In genomic region chr11:117923773-117924172, GRCh38 we compare ENCODE assay signal across 1 cellular context.
TF ChIP-seq lines count a peak whose summit lies in the region.

No MANE protein-coding gene starts in this region.

TF ChIP-seq in H1, 55 proteins besides CTCF, POLR2A, EP300 and RAD21:
- TF ChIP-seq HDAC2 (IDR thresholded peaks at IDR 0.05; ENCODE audit: borderline replicate concordance in 1 of 2, low read depth in 2 of 2, low read length in 2 of 2) (no peak), SIRT6 (IDR thresholded peaks at IDR 0.05; ENCODE audit: low read length) (no peak), BRCA1 (IDR thresholded peaks at IDR 0.05; ENCODE audit: low read depth, low read length) (no peak), TAF7 (optimal IDR thresholded peaks at IDR 0.05; ENCODE audit: borderline replicate concordance, low read depth, low read length) (no peak), CTBP2 (IDR thresholded peaks at IDR 0.05; ENCODE audit: borderline replicate concordance, insufficient read depth, insufficient read length, low read length) (no peak), NRF1 (IDR thresholded peaks at IDR 0.05; ENCODE audit: low read depth, low read length) (no peak), ATF2 (IDR thresholded peaks at IDR 0.05; ENCODE audit: low read length) (no peak), TBP (IDR thresholded peaks at IDR 0.05; ENCODE audit: low read depth, low read length) (no peak), KDM5A (IDR thresholded peaks at IDR 0.05; ENCODE audit: low read length) (no peak), FOSL1 (IDR thresholded peaks at IDR 0.05; ENCODE audit: insufficient read depth, low read depth, low read length) (no peak), HDAC6 (IDR thresholded peaks at IDR 0.05; ENCODE audit: low read depth, low read length) (no peak), MAFK (IDR thresholded peaks at IDR 0.05; ENCODE audit: low read depth, low read length) (no peak), SIX5 (IDR thresholded peaks at IDR 0.05; ENCODE audit: low read depth, low read length) (no peak)
